1 cellular context compared by ENCODE assay signal in the genomic region with DNA sequence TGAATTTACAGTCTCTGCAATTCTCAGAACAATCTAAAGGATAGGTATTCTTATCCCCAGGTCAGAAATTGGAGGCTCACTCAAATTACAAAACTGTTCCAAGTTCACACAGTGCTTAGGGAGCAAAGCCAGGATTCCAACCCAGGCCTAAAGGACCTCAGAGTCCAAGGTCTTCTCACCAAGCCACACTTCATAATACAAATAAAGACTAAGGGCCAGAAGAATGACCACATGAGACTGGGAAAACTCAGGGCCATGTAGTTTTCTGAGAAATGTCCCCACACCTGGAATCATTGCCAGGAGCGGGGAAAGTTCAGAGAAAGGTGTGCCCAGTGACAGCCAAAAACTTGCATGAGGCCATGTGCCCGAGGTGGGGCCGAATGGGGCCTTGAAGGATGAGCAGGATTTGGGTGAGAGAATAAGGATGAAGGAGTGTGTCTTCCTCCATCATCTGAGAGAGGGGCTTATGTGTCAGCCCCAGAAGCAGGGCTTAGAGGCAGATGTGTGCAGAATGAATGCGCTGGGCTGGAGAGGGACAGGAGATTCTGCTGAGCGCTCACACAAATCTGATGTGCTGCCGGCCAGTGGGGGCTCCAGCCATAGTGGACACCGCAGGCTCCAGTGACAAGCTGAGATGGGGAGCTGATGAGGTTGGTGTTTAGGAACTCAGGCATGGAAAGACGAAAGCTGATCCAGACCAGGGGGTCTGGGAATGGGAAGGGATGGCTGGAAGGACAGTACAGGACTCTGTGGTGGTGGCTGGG.
TF ChIP-seq lines count a peak whose summit lies in the region.

No MANE protein-coding gene starts in this region.

TF ChIP-seq in HepG2, 621 proteins besides CTCF, POLR2A, EP300 and RAD21:
- TF ChIP-seq NR2F1 (CRISPR knock-in tag; IDR thresholded peaks at IDR 0.05) (no peak), HNF4A (CRISPR knock-in tag; IDR thresholded peaks at IDR 0.05) (peak; percentile 44)
- TF ChIP-seq, protein P1, sequence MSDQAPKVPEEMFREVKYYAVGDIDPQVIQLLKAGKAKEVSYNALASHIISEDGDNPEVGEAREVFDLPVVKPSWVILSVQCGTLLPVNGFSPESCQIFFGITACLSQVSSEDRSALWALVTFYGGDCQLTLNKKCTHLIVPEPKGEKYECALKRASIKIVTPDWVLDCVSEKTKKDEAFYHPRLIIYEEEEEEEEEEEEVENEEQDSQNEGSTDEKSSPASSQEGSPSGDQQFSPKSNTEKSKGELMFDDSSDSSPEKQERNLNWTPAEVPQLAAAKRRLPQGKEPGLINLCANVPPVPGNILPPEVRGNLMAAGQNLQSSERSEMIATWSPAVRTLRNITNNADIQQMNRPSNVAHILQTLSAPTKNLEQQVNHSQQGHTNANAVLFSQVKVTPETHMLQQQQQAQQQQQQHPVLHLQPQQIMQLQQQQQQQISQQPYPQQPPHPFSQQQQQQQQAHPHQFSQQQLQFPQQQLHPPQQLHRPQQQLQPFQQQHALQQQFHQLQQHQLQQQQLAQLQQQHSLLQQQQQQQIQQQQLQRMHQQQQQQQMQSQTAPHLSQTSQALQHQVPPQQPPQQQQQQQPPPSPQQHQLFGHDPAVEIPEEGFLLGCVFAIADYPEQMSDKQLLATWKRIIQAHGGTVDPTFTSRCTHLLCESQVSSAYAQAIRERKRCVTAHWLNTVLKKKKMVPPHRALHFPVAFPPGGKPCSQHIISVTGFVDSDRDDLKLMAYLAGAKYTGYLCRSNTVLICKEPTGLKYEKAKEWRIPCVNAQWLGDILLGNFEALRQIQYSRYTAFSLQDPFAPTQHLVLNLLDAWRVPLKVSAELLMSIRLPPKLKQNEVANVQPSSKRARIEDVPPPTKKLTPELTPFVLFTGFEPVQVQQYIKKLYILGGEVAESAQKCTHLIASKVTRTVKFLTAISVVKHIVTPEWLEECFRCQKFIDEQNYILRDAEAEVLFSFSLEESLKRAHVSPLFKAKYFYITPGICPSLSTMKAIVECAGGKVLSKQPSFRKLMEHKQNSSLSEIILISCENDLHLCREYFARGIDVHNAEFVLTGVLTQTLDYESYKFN (CRISPR knock-in tag; conservative IDR thresholded peaks at IDR 0.05): 0 out of 2 replicates have a peak, but pooled peaks have one; percentile 16
